Comparison of ENCODE assay signal across 8 cellular contexts in genomic region chr6:150142304-150142656, GRCh38. TPM values are rescaled to one million over a fixed set of nuclear protein-coding genes. Genes with fewer than 3 reads are reported as not detected.
DNase-seq lines count a peak whose midpoint lies in the region; ATAC-seq and TF ChIP-seq lines count a peak whose summit lies in the region.

No MANE protein-coding gene starts in this region.

- H3K27ac Mint-ChIP-seq in Caco-2 (ENCODE audit: unreplicated experiment) (no peak overlapping the region), mesothelial cell of epicardium (no peak overlapping the region)

- POLR2A ChIA-PET in Caco-2 (lab: Charles Lee): no interaction called here

- peak overlapping the region; percentile 44 for H3K4me3 ChIP-seq in Caco-2 (ENCODE audit: low read depth, low read length)
- peak overlapping the region; percentile 55 for H3K4me3 ChIP-seq in colonic mucosa

- peaks cover 18% of the 10 kb centered on the region for H3K27me3 Mint-ChIP-seq in Caco-2 (ENCODE audit: insufficient read depth, unreplicated experiment)
- H3K27me3 Mint-ChIP-seq in mesothelial cell of epicardium (ENCODE audit: low read depth): peaks cover 92% of the 10 kb centered on the region

- H3K9me3 ChIP-seq in Caco-2: no peaks in the 10 kb centered on the region
- no peaks in the 10 kb centered on the region for H3K9me3 ChIP-seq in colonic mucosa

- H3K4me3 Mint-ChIP-seq in Caco-2 (ENCODE audit: unreplicated experiment): peak overlapping the region; percentile 65
- H3K4me3 Mint-ChIP-seq in mesothelial cell of epicardium: peak overlapping the region; percentile 59

- H3K9me3 Mint-ChIP-seq in Caco-2 (ENCODE audit: unreplicated experiment): no peaks in the 10 kb centered on the region
- no peaks in the 10 kb centered on the region for H3K9me3 Mint-ChIP-seq in mesothelial cell of epicardium

- ATAC-seq in HG03159 (IDR thresholded peaks at IDR 0.05; ENCODE audit: unreplicated experiment): no peak
- no peak for ATAC-seq in HG03280 (IDR thresholded peaks at IDR 0.05; ENCODE audit: unreplicated experiment)

- H3K4me1 Mint-ChIP-seq in Caco-2 (ENCODE audit: low read depth, unreplicated experiment) (no peaks in the 10 kb centered on the region), mesothelial cell of epicardium (peaks cover 10% of the 10 kb centered on the region)

- H3K36me3 Mint-ChIP-seq in Caco-2 (ENCODE audit: insufficient read depth, unreplicated experiment) (no peaks in the 10 kb centered on the region), mesothelial cell of epicardium (no peaks in the 10 kb centered on the region)

- DNase-seq in Caco-2 (no peak), NCI-H226 (peak; percentile 57), colonic mucosa (peak; percentile 62), mesothelial cell of epicardium (ENCODE audit: low spot score in 2 of 2, unreplicated experiment in 2 of 2) (no peak), NCI-H1105 treated with DMSO at 0.1 percent for 48 hours (lab: John Stamatoyannopoulos, UW) (no peak), NCI-H2029 (lab: John Stamatoyannopoulos, UW) (no peak)

- H3K4me1 ChIP-seq in Caco-2 (peaks cover 15% of the 10 kb centered on the region), colonic mucosa (peaks cover 4% of the 10 kb centered on the region)

- H3K36me3 ChIP-seq in Caco-2 (ENCODE audit: control insufficient read depth, insufficient read depth, low read length): no peaks in the 10 kb centered on the region
- H3K36me3 ChIP-seq in colonic mucosa: no peaks in the 10 kb centered on the region

- peak overlapping the region in 1 of 2 donors; percentile 42 for H3K9ac ChIP-seq in colonic mucosa (ENCODE audit: low read depth in 2 of 2, low read length in 2 of 2)

- intact Hi-C loops in Caco-2 (cut with micrococcal nuclease; ENCODE audit: unreplicated experiment) (no loop called here), colonic mucosa (cut with DNase I) (no loop called here)

- H3K27ac ChIP-seq in colonic mucosa: no peak overlapping the region

- no peak for TF ChIP-seq CTCF in Caco-2 (IDR thresholded peaks at IDR 0.05; ENCODE audit: insufficient read depth in 1 of 2, low read depth in 1 of 2, low read length in 1 of 2, severe bottlenecking in 1 of 2, unreplicated experiment in 1 of 2)
- no peak for TF ChIP-seq CTCF in colonic mucosa (IDR thresholded peaks at IDR 0.05)
- no peak for TF ChIP-seq CTCF in mesothelial cell of epicardium (IDR thresholded peaks at IDR 0.05; ENCODE audit: unreplicated experiment)

- no peaks in the 10 kb centered on the region; the same call in 1 of the 2 replicates for H3K27me3 ChIP-seq in Caco-2 (replicated peaks; ENCODE audit: control insufficient read depth, insufficient read depth, low read length)
- peaks cover 12% of the 10 kb centered on the region for H3K27me3 ChIP-seq in colonic mucosa

- CTCF ChIA-PET in Caco-2 (lab: Charles Lee): no interaction called here

- no TSS peak for BruUV-seq in Caco-2 (replicated peaks; lab: Mats Ljungman, UMichigan)

RNA-seq across cellular contexts. Expression of gene PPP1R14C, which starts 0.6 kb away (rescaled TPM):
- total RNA-seq in Caco-2 (2022): 2.4 and 2.5 TPM in 2 replicates
- 10 to 100 TPM; 23.7 to 27.3 TPM for total RNA-seq in colonic mucosa
- 0.16 to 0.38 TPM (median 0.27 TPM) in 3 replicates for total RNA-seq in mesothelial cell of epicardium

Comparison
In these comparisons a context has a peak if more than half of its experiments do, and no peak if none do; other contexts are left out.
1. DNase-seq: peak in NCI-H226 (single experiment) and colonic mucosa (single experiment); none in Caco-2 (0 of 2), mesothelial cell of epicardium (0 of 2), NCI-H1105 treated with DMSO at 0.1 percent for 48 hours (single experiment) and NCI-H2029 (single experiment).